ENCODE assay signal across 17 cellular contexts in genomic region chr21:44423312-44423821, GRCh38. TPM values are rescaled to one million over a fixed set of nuclear protein-coding genes. Genes with fewer than 3 reads are reported as not detected.
A peak's percentile ranks its signal among the peaks of the same experiment; 100 is the strongest.
DNase-seq lines count a peak whose midpoint lies in the region; ATAC-seq and TF ChIP-seq lines count a peak whose summit lies in the region.
"Had no signal": no experiment of that assay in that cellular context is flagged by ENCODE, and none has a peak within 500 bp of the region (broad histone marks: within the 10 kb centered on the region; RNA-seq: fewer than 3 reads in every experiment).

No MANE protein-coding gene starts in this region.

- no peak overlapping the region for H3K9ac ChIP-seq in neuronal stem cell (ENCODE audit: low read depth, low read length, poor library complexity)

- H2BK15ac ChIP-seq in neuronal stem cell (ENCODE audit: low read length): no peak overlapping the region

- no peak overlapping the region for H2BK120ac ChIP-seq in neuronal stem cell (ENCODE audit: low read depth, low read length)

- H3K27ac ChIP-seq in angular gyrus (ENCODE audit: low read depth, low read length) (peak overlapping the region; percentile 22), neuronal stem cell (replicated peaks; ENCODE audit: low read length) (no peak overlapping the region), vagina (no peak overlapping the region)
- H3K27ac ChIP-seq: 22Rv1, foreskin keratinocyte, pancreas had no signal

- WGBS in neuronal stem cell (ENCODE audit: extremely low coverage in 2 of 2, insufficient read length in 2 of 2, insufficient replicate concordance in 1 of 2), 2 donors: no CpG with 5 or more reads among the region's 12 CpGs

- H2AK5ac ChIP-seq in neuronal stem cell (ENCODE audit: low read depth, low read length): peak overlapping the region; percentile 89

- H4K91ac ChIP-seq in neuronal stem cell (ENCODE audit: low read depth, low read length, poor library complexity): no peak overlapping the region

- H3K27me3 ChIP-seq in neuronal stem cell (ENCODE audit: control insufficient read depth in 3 of 3, insufficient read depth in 3 of 3, low read depth in 1 of 3, low read length in 3 of 3) (peaks cover 0 to 12% (median 0%) of the 10 kb centered on the region in 3 experiments), vagina (no peaks in the 10 kb centered on the region)
- H3K27me3 ChIP-seq: foreskin keratinocyte, pancreas had no signal

- DNase-seq in NCI-H2107 treated with DMSO at 0.1 percent for 48 hours (lab: John Stamatoyannopoulos, UW; ENCODE audit: unreplicated experiment) (peak; percentile 16), NCI-H2107 (lab: John Stamatoyannopoulos, UW) (no peak), neuronal stem cell (ENCODE audit: low spot score) (no peak), occipital lobe (lab: John Stamatoyannopoulos, UW) (no peak), vagina (ENCODE audit: extremely low spot score in 2 of 2) (no peak), KG1 (lab: John Stamatoyannopoulos, UW) (no peak)
- DNase-seq: activated CD8-positive, alpha-beta memory T cell treated with anti-CD3 and anti-CD28 coated beads for 24 hours; foreskin keratinocyte; GOT3; NCI-H2029; NCI-H69; small intestine; trophoblast cell had no signal

- H4K8ac ChIP-seq in neuronal stem cell (ENCODE audit: low read depth, low read length): no peak overlapping the region

- no peak overlapping the region for H3K4me3 ChIP-seq in neuronal stem cell (ENCODE audit: low read length in 2 of 2)
- H3K4me3 ChIP-seq in vagina: no peak overlapping the region
- H3K4me3 ChIP-seq: pancreas had no signal

- H3K9me3 ChIP-seq in neuronal stem cell (replicated peaks in 1 of 2; ENCODE audit: control insufficient read depth in 2 of 2, insufficient read depth in 1 of 2, low read depth in 1 of 2, low read length in 2 of 2): peaks cover 10 to 14% of the 10 kb centered on the region in 2 donors
- no peaks in the 10 kb centered on the region for H3K9me3 ChIP-seq in vagina
- H3K9me3 ChIP-seq: pancreas had no signal

- H3K36me3 ChIP-seq in neuronal stem cell (replicated peaks in 1 of 2; ENCODE audit: control insufficient read depth in 2 of 2, insufficient read depth in 2 of 2, low read length in 2 of 2): no peaks in the 10 kb centered on the region
- H3K36me3 ChIP-seq in vagina: no peaks in the 10 kb centered on the region
- H3K36me3 ChIP-seq: pancreas had no signal

- no peak overlapping the region for H3K4ac ChIP-seq in neuronal stem cell (ENCODE audit: low read length)

- H3K18ac ChIP-seq in neuronal stem cell (ENCODE audit: low read length): peak overlapping the region; percentile 90

- H2BK12ac ChIP-seq in neuronal stem cell (ENCODE audit: low read length): peak overlapping the region; percentile 73

- peak overlapping the region; percentile 94 for H3K14ac ChIP-seq in neuronal stem cell (ENCODE audit: low read length)

- intact Hi-C loops in vagina (cut with DNase I): no loop called here

- H3K23ac ChIP-seq in neuronal stem cell (ENCODE audit: low read depth, low read length, poor library complexity): no peak overlapping the region

- no peak for TF ChIP-seq POLR2A in vagina (IDR thresholded peaks at IDR 0.05)

- TF ChIP-seq CTCF in vagina (IDR thresholded peaks at IDR 0.05): no peak

- peak; percentile 52 for ATAC-seq in GM21423 (IDR thresholded peaks at IDR 0.05; ENCODE audit: unreplicated experiment)
- ATAC-seq: foreskin keratinocyte, pancreas had no signal

- no peak overlapping the region for H3K4me2 ChIP-seq in neuronal stem cell (ENCODE audit: insufficient read depth, low read length, poor library complexity, severe bottlenecking)

- H3K4me1 ChIP-seq in neuronal stem cell (ENCODE audit: control insufficient read depth in 2 of 2, insufficient read depth in 1 of 2, low read depth in 1 of 2, low read length in 2 of 2): peaks cover 0 to 6% of the 10 kb centered on the region in 2 donors
- H3K4me1 ChIP-seq in vagina: no peaks in the 10 kb centered on the region
- H3K4me1 ChIP-seq: foreskin keratinocyte, pancreas had no signal

- no peak overlapping the region for H2AFZ ChIP-seq in neuronal stem cell (ENCODE audit: low read length)

- H2BK5ac ChIP-seq in neuronal stem cell (ENCODE audit: low read length): peak overlapping the region; percentile 24

- no peaks in the 10 kb centered on the region for H3K79me1 ChIP-seq in neuronal stem cell (ENCODE audit: low read depth, low read length)

RNA-seq across cellular contexts. Expression of gene LRRC3, which starts 31.9 kb away (rescaled TPM):
- 4.0 TPM for polyA plus RNA-seq in neuronal stem cell (2013, experiment 1 of 2)
- polyA plus RNA-seq in neuronal stem cell (2013, experiment 2 of 2): 3.9 TPM
- total RNA-seq in occipital lobe: 4.8 TPM
- total RNA-seq in vagina: 2.5 TPM
